In the genomic region with DNA sequence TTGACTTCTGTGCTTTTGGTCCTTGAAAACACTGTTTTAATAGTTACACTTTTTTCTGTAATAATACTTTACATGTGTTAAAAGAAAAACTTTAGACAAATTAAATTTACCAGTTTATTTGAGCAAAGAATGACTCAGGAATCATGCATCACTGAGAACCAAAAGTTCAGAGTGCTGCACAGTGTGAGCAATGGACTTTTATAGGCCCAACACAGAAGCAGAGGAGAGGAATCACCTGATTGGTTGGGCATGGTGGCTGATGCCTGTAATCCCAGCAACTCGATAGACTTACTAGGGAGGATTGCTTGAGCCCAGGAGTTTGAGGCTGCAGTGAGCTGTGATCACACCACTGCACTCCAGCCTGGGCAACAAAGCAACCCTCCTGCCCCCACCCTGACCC, we compare ENCODE assay signal across 22 cellular contexts. TPM values are rescaled to one million over a fixed set of nuclear protein-coding genes. Genes with fewer than 3 reads are reported as not detected.
DNase-seq lines count a peak whose midpoint lies in the region; ATAC-seq, FAIRE-seq and TF ChIP-seq lines count a peak whose summit lies in the region.
"Had no signal": no experiment of that assay in that cellular context is flagged by ENCODE, and none has a peak within 500 bp of the region (broad histone marks: within the 10 kb centered on the region; RNA-seq: fewer than 3 reads in every experiment).

No MANE protein-coding gene starts in this region.

- H3K4me3 ChIP-seq in PC-3 (ENCODE audit: low read length) (no peak overlapping the region), right lobe of liver (no peak overlapping the region), kidney (ENCODE audit: low read length in 2 of 2) (no peak overlapping the region)
- H3K4me3 ChIP-seq: PC-9 had no signal

- no peak overlapping the region for H3K4me2 ChIP-seq in PC-3 (ENCODE audit: low read length)
- H3K4me2 ChIP-seq: KMS-11, PC-9 had no signal

- TF ChIP-seq POLR2A in right lobe of liver (IDR thresholded peaks at IDR 0.05) = no peak

- H3K79me2 ChIP-seq in PC-3 (ENCODE audit: low read length) = no peaks in the 10 kb centered on the region

- H3K9me3 ChIP-seq in PC-3 (ENCODE audit: low read length) (no peaks in the 10 kb centered on the region), right lobe of liver (no peaks in the 10 kb centered on the region), kidney (ENCODE audit: control insufficient read depth in 1 of 2, low read length in 2 of 2) (peaks cover 0 to 3% of the 10 kb centered on the region in 2 donors)
- H3K9me3 ChIP-seq: BE2C had no signal

- H3K4me1 ChIP-seq in PC-3 (ENCODE audit: insufficient read depth, low read length) (no peaks in the 10 kb centered on the region; the same call in 1 of the 2 replicates), foreskin keratinocyte (no peaks in the 10 kb centered on the region), right lobe of liver (peaks cover 0 to 6% (median 3%) of the 10 kb centered on the region in 4 donors), kidney (ENCODE audit: control insufficient read depth in 1 of 2, insufficient read depth in 1 of 2, low read depth in 1 of 2, low read length in 2 of 2) (no peaks in the 10 kb centered on the region)
- H3K4me1 ChIP-seq: BE2C had no signal

- POLR2A ChIA-PET in PC-3 (lab: Charles Lee; ENCODE audit: unreplicated experiment) = no interaction called here

- no peaks in the 10 kb centered on the region for H4K20me1 ChIP-seq in PC-3 (ENCODE audit: low read length)

- FAIRE-seq in kidney (lab: Jason Lieb, UNC) = no peak
- FAIRE-seq: GM12892, H1 had no signal

- no peaks in the 10 kb centered on the region for H3K27me3 ChIP-seq in PC-3 (ENCODE audit: low read length)
- H3K27me3 ChIP-seq in foreskin keratinocyte = no peaks in the 10 kb centered on the region
- H3K27me3 ChIP-seq in right lobe of liver = no peaks in the 10 kb centered on the region

- H3K9ac ChIP-seq in PC-3 (ENCODE audit: low read length) = no peak overlapping the region
- no peak overlapping the region for H3K9ac ChIP-seq in kidney (ENCODE audit: low read length in 2 of 2)
- H3K9ac ChIP-seq: KMS-11 had no signal

- CTCF ChIA-PET in PC-3 (lab: Charles Lee) = no interaction called here

- no peak overlapping the region for H2AFZ ChIP-seq in PC-3 (ENCODE audit: low read length)
- H2AFZ ChIP-seq: PC-9 had no signal

- no peaks in the 10 kb centered on the region for H3F3A ChIP-seq in PC-3 (ENCODE audit: low read length, unreplicated experiment)

- BruUV-seq in PC-3 (replicated peaks; lab: Mats Ljungman, UMichigan) = no TSS peak

- intact Hi-C loops in PC-3 (cut with micrococcal nuclease) (no loop called here), Right ventricle myocardium inferior (cut with DNase I) (no loop called here), right lobe of liver (cut with DNase I) (no loop called here), kidney (cut with DNase I) (no loop called here)

- no peaks in the 10 kb centered on the region for H3K9me2 ChIP-seq in PC-3 (replicated peaks; ENCODE audit: low read length)

- WGBS in right lobe of liver (ENCODE audit: insufficient coverage, low coverage, low lambda C conversion rate, missing lambda C conversion rate) = no CpG with 5 or more reads among the region's 1 CpG

- 0 out of 2 replicates have a peak, but pooled peaks have one; percentile 17 for ATAC-seq in PC-3
- no peak for ATAC-seq in foreskin keratinocyte
- no peak for ATAC-seq in Right ventricle myocardium inferior
- ATAC-seq in right lobe of liver = no peak

- H3K36me3 ChIP-seq in PC-3 (ENCODE audit: low read depth, low read length) (no peaks in the 10 kb centered on the region), right lobe of liver (no peaks in the 10 kb centered on the region), kidney (ENCODE audit: control insufficient read depth in 1 of 2, insufficient read depth in 2 of 2, low read length in 2 of 2) (no peaks in the 10 kb centered on the region)
- H3K36me3 ChIP-seq: BE2C had no signal

- TF ChIP-seq CTCF in PC-3 (conservative IDR thresholded peaks at IDR 0.05; ENCODE audit: low read depth, low read length) (no peak), foreskin keratinocyte (conservative IDR thresholded peaks at IDR 0.05) (no peak), right lobe of liver (IDR thresholded peaks at IDR 0.05) (no peak), kidney (IDR thresholded peaks at IDR 0.05; ENCODE audit: borderline replicate concordance, extremely low read depth, insufficient read depth) (no peak)

- DNase-seq in DMS53 (lab: John Stamatoyannopoulos, UW) (peak; percentile 25), DMS53 treated with DMSO at 0.1 percent for 48 hours (lab: John Stamatoyannopoulos, UW; ENCODE audit: unreplicated experiment) (no peak), PC-3 (peak; percentile 49), foreskin keratinocyte (peak; percentile 8 to 30), NCI-H446 treated with DMSO at 0.1 percent for 48 hours (lab: John Stamatoyannopoulos, UW) (no peak), Right ventricle myocardium inferior (ENCODE audit: missing footprints) (no peak), right lobe of liver (no peak), kidney (no peak)
- DNase-seq: BE2C; CD4-positive, alpha-beta memory T cell; DND-41; GF-D8; HFFc6; NCI-H1092 treated with DMSO at 0.1 percent for 48 hours; NCI-H2081 treated with DMSO at 0.1 percent for 48 hours; NCI-H524; PC-9 had no signal

- H3K27ac ChIP-seq in PC-3 (ENCODE audit: low read length) (no peak overlapping the region), foreskin keratinocyte (no peak overlapping the region), right lobe of liver (no peak overlapping the region), kidney (ENCODE audit: low read depth in 2 of 2, low read length in 2 of 2) (no peak overlapping the region)
- H3K27ac ChIP-seq: 22Rv1, KMS-11, PC-9 had no signal

RNA-seq across cellular contexts. Expression of a gene that starts 29.3 kb away (rescaled TPM):
- not detected in 2 replicates for total RNA-seq in PC-3 (2014; rRNA removed)
- not detected in 2 replicates for total RNA-seq in foreskin keratinocyte
- not detected in 2 replicates for polyA plus RNA-seq in foreskin keratinocyte
- not detected for total RNA-seq in Right ventricle myocardium inferior
- total RNA-seq in right lobe of liver = 1 to 10 TPM in 1 of 6 experiments, under 1 TPM in 5; 0.35 to 1.5 (median 0.57) TPM
- not detected for total RNA-seq in kidney
- not detected for polyA plus RNA-seq in kidney (ENCODE audit: insufficient read depth, low read depth, low replicate concordance)
- total RNA-seq: CD4-positive, alpha-beta memory T cell; HFFc6; MCF 10A; PC-9 had no signal
- polyA plus RNA-seq: CD4-positive, alpha-beta memory T cell had no signal

Comparison
In these comparisons a context has a peak if more than half of its experiments do, and no peak if none do; other contexts are left out.
1. DNase-seq: peak in DMS53 (single experiment), PC-3 (single experiment) and foreskin keratinocyte (2 of 2); none in DMS53 treated with DMSO at 0.1 percent for 48 hours (single experiment), NCI-H446 treated with DMSO at 0.1 percent for 48 hours (single experiment), Right ventricle myocardium inferior (single experiment), right lobe of liver (0 of 3) and kidney (single experiment).